9 cellular contexts compared by ENCODE assay signal in the genomic region with DNA sequence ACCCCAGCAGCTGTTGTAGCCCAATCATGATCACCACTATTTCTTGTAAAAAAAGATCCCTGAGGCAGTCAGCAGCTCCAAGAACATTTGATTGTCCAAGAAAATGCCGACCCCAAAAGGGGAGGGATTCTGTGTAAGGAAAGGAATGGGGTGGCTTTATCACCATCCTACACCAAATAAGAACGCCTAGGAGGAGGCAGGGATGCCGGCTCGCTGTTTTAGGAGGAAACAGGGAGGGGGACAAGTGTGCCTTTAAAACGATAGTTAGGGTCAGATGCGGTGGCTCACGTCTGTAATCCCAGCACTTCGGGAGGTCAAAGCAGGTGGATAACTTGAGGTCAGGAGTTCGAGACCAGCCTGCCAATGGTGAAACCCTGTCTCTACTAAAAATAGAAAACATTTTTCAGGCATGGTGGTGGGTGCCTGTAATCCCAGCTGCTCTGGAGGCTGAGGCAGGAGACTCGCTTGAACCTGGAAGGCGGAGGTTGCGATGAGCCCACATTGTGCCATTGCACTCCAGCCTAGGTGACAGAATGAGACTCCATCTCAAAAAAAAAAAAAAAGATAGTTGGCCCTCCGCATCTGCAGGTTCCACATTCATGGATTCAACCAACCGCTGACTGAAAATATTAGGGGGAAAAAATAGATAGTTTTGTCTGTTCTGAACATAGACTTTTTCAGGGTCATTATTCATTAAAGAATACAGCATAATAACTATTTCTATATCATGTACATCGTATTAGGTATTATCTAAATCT.
DNase-seq lines count a peak whose midpoint lies in the region; ATAC-seq and TF ChIP-seq lines count a peak whose summit lies in the region.
"Had no signal": no experiment of that assay in that cellular context is flagged by ENCODE, and none has a peak within 500 bp of the region (broad histone marks: within the 10 kb centered on the region; RNA-seq: fewer than 3 reads in every experiment).

No MANE protein-coding gene starts in this region.

- TF ChIP-seq CTCF in foreskin fibroblast (IDR thresholded peaks at IDR 0.05; ENCODE audit: low read depth, low read length): no peak

- H3K27ac Mint-ChIP-seq in T-cell: peak overlapping the region; percentile 81 to 93
- H3K27ac Mint-ChIP-seq in stimulated activated effector memory CD8-positive, alpha-beta T cell treated with anti-CD3 and anti-CD28 coated beads, Interleukin-12 subunit alpha, Interleukin-12 subunit beta, amount 100 ng/mL, for 72 hours: peak overlapping the region; percentile 92

- no peaks in the 10 kb centered on the region for H3K36me3 Mint-ChIP-seq in T-cell
- peaks cover 21% of the 10 kb centered on the region for H3K36me3 Mint-ChIP-seq in stimulated activated effector memory CD8-positive, alpha-beta T cell treated with anti-CD3 and anti-CD28 coated beads, Interleukin-12 subunit alpha, Interleukin-12 subunit beta, amount 100 ng/mL, for 72 hours

- peak overlapping the region; percentile 61 to 68 for H3K4me3 ChIP-seq in foreskin fibroblast (ENCODE audit: low read depth in 1 of 2, low read length in 2 of 2)

- H3K4me1 Mint-ChIP-seq in T-cell: peaks cover 20 to 27% (median 26%) of the 10 kb centered on the region in 3 donors
- peaks cover 26% of the 10 kb centered on the region for H3K4me1 Mint-ChIP-seq in stimulated activated effector memory CD8-positive, alpha-beta T cell treated with anti-CD3 and anti-CD28 coated beads, Interleukin-12 subunit alpha, Interleukin-12 subunit beta, amount 100 ng/mL, for 72 hours

- no peaks in the 10 kb centered on the region for H3K27me3 Mint-ChIP-seq in T-cell

- ATAC-seq in T-cell (replicated peaks in 1 of 4) (no peak), HG03045 (IDR thresholded peaks at IDR 0.05; ENCODE audit: unreplicated experiment) (no peak)
- ATAC-seq in stimulated activated effector memory CD8-positive, alpha-beta T cell treated with anti-CD3 and anti-CD28 coated beads, Interleukin-12 subunit alpha, Interleukin-12 subunit beta, amount 100 ng/mL, for 72 hours: no peak

- POLR2A ChIA-PET in T-cell (lab: Charles Lee): no interaction called here

- DNase-seq in NCI-H1417 (lab: John Stamatoyannopoulos, UW) (peak in 2 of 3 experiments; percentile 52 to 61), NCI-H1417 treated with DMSO at 0.1 percent for 48 hours (lab: John Stamatoyannopoulos, UW) (no peak), T-cell (no peak), foreskin fibroblast (no peak), globus pallidus (ENCODE audit: low spot score) (no peak)
- DNase-seq in stimulated activated effector memory CD8-positive, alpha-beta T cell treated with anti-CD3 and anti-CD28 coated beads, Interleukin-12 subunit alpha, Interleukin-12 subunit beta, amount 100 ng/mL, for 72 hours (ENCODE audit: low spot score in 2 of 2): no peak
- no peak for DNase-seq in stimulated activated CD4-positive, alpha-beta T cell treated with anti-CD3 and anti-CD28 coated beads, Interleukin-1b, Interleukin-23, amount 100 ng/mL, for 48 hours
- DNase-seq: activated effector memory CD4-positive, alpha-beta T cell treated with anti-CD3 and anti-CD28 coated beads, Interleukin-2, amount 50 U/mL, for 16 hours had no signal

- CTCF ChIA-PET in T-cell (lab: Charles Lee): interaction anchor here in 1 of 2 donors (0.9 to 2.1 kb wide), 2 partner anchors 108 to 390 kb away, joined by 3 to 13 read pairs; no protein-coding TSS in a partner anchor

- peak overlapping the region; percentile 49 to 89 (median 85) for H3K4me3 Mint-ChIP-seq in T-cell
- peak overlapping the region; percentile 68 for H3K4me3 Mint-ChIP-seq in stimulated activated effector memory CD8-positive, alpha-beta T cell treated with anti-CD3 and anti-CD28 coated beads, Interleukin-12 subunit alpha, Interleukin-12 subunit beta, amount 100 ng/mL, for 72 hours

- no peaks in the 10 kb centered on the region for H3K9me3 Mint-ChIP-seq in T-cell
- H3K9me3 Mint-ChIP-seq in stimulated activated effector memory CD8-positive, alpha-beta T cell treated with anti-CD3 and anti-CD28 coated beads, Interleukin-12 subunit alpha, Interleukin-12 subunit beta, amount 100 ng/mL, for 72 hours: no peaks in the 10 kb centered on the region

Comparison
In these comparisons a context has a peak if more than half of its experiments do, and no peak if none do; other contexts are left out.
1. DNase-seq: peak in NCI-H1417 (2 of 3); none in NCI-H1417 treated with DMSO at 0.1 percent for 48 hours (single experiment), T-cell (0 of 34), foreskin fibroblast (0 of 2), stimulated activated effector memory CD8-positive, alpha-beta T cell treated with anti-CD3 and anti-CD28 coated beads, Interleukin-12 subunit alpha, Interleukin-12 subunit beta, amount 100 ng/mL, for 72 hours (0 of 2), globus pallidus (single experiment) and stimulated activated CD4-positive, alpha-beta T cell treated with anti-CD3 and anti-CD28 coated beads, Interleukin-1b, Interleukin-23, amount 100 ng/mL, for 48 hours (single experiment).